8 cellular contexts compared by ENCODE assay signal in the genomic region with DNA sequence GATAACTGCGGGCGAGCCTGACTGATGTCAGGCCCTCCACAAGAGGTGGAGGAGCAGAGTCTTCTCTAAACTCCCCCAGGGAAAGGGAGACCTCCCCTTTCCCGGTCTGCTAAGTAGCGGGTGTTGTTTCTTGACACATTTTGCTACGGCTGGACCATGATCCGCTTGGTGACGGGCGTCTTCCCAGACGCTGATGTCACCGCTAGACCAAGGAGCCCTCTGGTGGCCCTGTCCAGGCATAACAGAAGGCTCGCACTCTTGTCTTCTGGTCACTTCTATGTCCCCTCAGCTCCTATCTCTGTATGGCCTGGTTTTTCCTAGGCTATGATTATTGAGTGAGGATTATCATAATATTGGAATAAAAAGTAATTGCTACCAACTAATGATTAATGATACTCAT.
DNase-seq lines count a peak whose midpoint lies in the region; TF ChIP-seq lines count a peak whose summit lies in the region.
"Not testable (repeated sequence)": the region's sequence is repeated elsewhere in the genome, so short reads cannot be mapped to it uniquely, and the experiment has no call there.

No MANE protein-coding gene starts in this region.

- DNase-seq in RPMI7951 (ENCODE audit: low read depth) (peak; percentile 9), islet precursor cell (peak; percentile 64)
- not testable (repeated sequence) for DNase-seq in astrocyte of the cerebellum (ENCODE audit: low read depth); epithelial cell of proximal tubule (ENCODE audit: low read depth); retinal pigment epithelial cell (ENCODE audit: low read depth)

- in situ Hi-C loops in astrocyte of the cerebellum (cut with HindIII; ENCODE audit: low sequenced_read_pairs): not testable (repeated sequence)

- not testable (repeated sequence) for H3K27ac ChIP-seq in C4-2B

- TF ChIP-seq CTCF in C4-2B (conservative IDR thresholded peaks at IDR 0.05) (peak; percentile 72), GM12873 (IDR thresholded peaks at IDR 0.05; ENCODE audit: insufficient read depth, low read depth, low read length, missing control alignments) (peak; percentile 15), LNCAP (IDR thresholded peaks at IDR 0.05) (peak; percentile 52), astrocyte of the cerebellum (IDR thresholded peaks at IDR 0.05; ENCODE audit: low read depth, low read length, missing control alignments) (peak; percentile 6), epithelial cell of proximal tubule (conservative IDR thresholded peaks at IDR 0.05; ENCODE audit: low read depth, low read length) (peak; percentile 14), retinal pigment epithelial cell (conservative IDR thresholded peaks at IDR 0.05; ENCODE audit: low read depth, low read length) (peak; percentile 12)

- not testable (repeated sequence) for H3K4me3 ChIP-seq in astrocyte of the cerebellum (ENCODE audit: low read depth, low read length); epithelial cell of proximal tubule (ENCODE audit: low read depth, low read length); retinal pigment epithelial cell (ENCODE audit: low read length)

Comparison
In these comparisons a context has a peak if more than half of its experiments do, and no peak if none do; other contexts are left out.
1. CTCF ChIP-seq: peak in every context shown above with its lines; median percentile 72 in C4-2B; 52 in LNCAP; 15 in GM12873; 14 in epithelial cell of proximal tubule; 12 in retinal pigment epithelial cell; 6 in astrocyte of the cerebellum.